In genomic region chr19:57350877-57351805, GRCh38 we compare ENCODE assay signal across 1 cellular context.
A peak's percentile ranks its signal among the peaks of the same experiment; 100 is the strongest.
TF ChIP-seq lines count a peak whose summit lies in the region.

TSS of gene ZNF304 (plus strand) at chr19:57351271. CDS start at chr19:57351665, 394 bp downstream.

TF ChIP-seq in GM12878, 131 proteins besides CTCF, POLR2A, EP300 and RAD21 (continued from another document):
- TF ChIP-seq ZBTB4 (CRISPR knock-in tag; IDR thresholded peaks at IDR 0.05): no peak
- TF ChIP-seq GABPA (IDR thresholded peaks at IDR 0.05; ENCODE audit: low read depth): peak; percentile 81
- no peak; a peak in 1 of 3 replicates for TF ChIP-seq EGR1 (IDR thresholded peaks at IDR 0.05; ENCODE audit: borderline replicate concordance in 1 of 2, low read depth in 2 of 2, low read length in 2 of 2)
- TF ChIP-seq E2F8 (IDR thresholded peaks at IDR 0.05; ENCODE audit: low read depth, partially characterized antibody): no peak
